ENCODE assay signal across 33 cellular contexts in genomic region chr12:75294338-75294737, GRCh38. TPM values are rescaled to one million over a fixed set of nuclear protein-coding genes. Genes with fewer than 3 reads are reported as not detected.
"Had no signal": no experiment of that assay in that cellular context is flagged by ENCODE, and none has a peak within 500 bp of the region (broad histone marks: within the 10 kb centered on the region; RNA-seq: fewer than 3 reads in every experiment).

No MANE protein-coding gene starts in this region.

- H3K36me3 Mint-ChIP-seq: natural killer cell had no signal

- H3K4me3 ChIP-seq: colonic mucosa, esophagus muscularis mucosa, gastroesophageal sphincter, heart left ventricle, hepatocyte, lower lobe of right lung, prostate gland, right atrium auricular region, smooth muscle cell, suprapubic skin, transverse colon, upper lobe of right lung, uterus had no signal

- H3K36me3 ChIP-seq: colonic mucosa, esophagus muscularis mucosa, lower lobe of right lung, neutrophil, prostate gland, right atrium auricular region, suprapubic skin, transverse colon, upper lobe of right lung, uterus had no signal

- H3K79me2 ChIP-seq: hepatocyte, parathyroid adenoma had no signal

- ATAC-seq: foreskin keratinocyte; gastroesophageal sphincter; heart left ventricle; left ventricle myocardium superior; lower lobe of right lung; natural killer cell; sciatic nerve; stimulated activated naive CD8-positive, alpha-beta T cell treated with anti-CD3 and anti-CD28 coated beads, Interleukin-15, amount 100 ng/mL, for 72 hours; upper lobe of right lung had no signal

- H3K9me3 ChIP-seq: colonic mucosa, esophagus muscularis mucosa, gastroesophageal sphincter, heart left ventricle, lower lobe of right lung, neutrophil, prostate gland, right atrium auricular region, suprapubic skin, transverse colon, upper lobe of right lung, uterus had no signal

- H3K27ac Mint-ChIP-seq: dendritic cell treated with granulocyte-macrophage colony-stimulating factor and Interleukin-4, amounts not matched to agents 40 ng/mL and 50 ng/mL, for 4 days; endodermal cell; natural killer cell had no signal

- H3K4me2 ChIP-seq: hepatocyte, smooth muscle cell had no signal

- H3K4me1 ChIP-seq: colonic mucosa, esophagus muscularis mucosa, foreskin keratinocyte, gastroesophageal sphincter, heart left ventricle, lower lobe of right lung, parathyroid adenoma, prostate gland, right atrium auricular region, suprapubic skin, transverse colon, upper lobe of right lung, uterus had no signal

- H3K27ac ChIP-seq: colonic mucosa, epithelial cell of prostate, esophagus muscularis mucosa, foreskin keratinocyte, gastroesophageal sphincter, heart left ventricle, hepatocyte, lower lobe of right lung, neutrophil, parathyroid adenoma, prostate gland, right atrium auricular region, suprapubic skin, transverse colon, upper lobe of right lung, uterus had no signal

- H3K4me1 Mint-ChIP-seq: natural killer cell; stimulated activated naive CD8-positive, alpha-beta T cell treated with anti-CD3 and anti-CD28 coated beads, Interleukin-15, amount 100 ng/mL, for 72 hours had no signal

- H3K9me3 Mint-ChIP-seq: dendritic cell treated with granulocyte-macrophage colony-stimulating factor and Interleukin-4, amounts not matched to agents 40 ng/mL and 50 ng/mL, for 4 days; endodermal cell; natural killer cell; neural crest cell; stimulated activated naive CD8-positive, alpha-beta T cell treated with anti-CD3 and anti-CD28 coated beads, Interleukin-15, amount 100 ng/mL, for 72 hours had no signal

- DNase-seq: colonic mucosa; effector CD8-positive, alpha-beta T cell; endodermal cell; foreskin keratinocyte; heart left ventricle; left ventricle myocardium superior; lower lobe of right lung; natural killer cell; stimulated activated CD4-positive, alpha-beta T cell treated with anti-CD3 and anti-CD28 coated beads, Interleukin-12 subunit alpha, Interleukin-12 subunit beta, amount 100 ng/mL, for 4 hours; stimulated activated CD4-positive, alpha-beta T cell treated with anti-CD3 and anti-CD28 coated beads, Interleukin-1b, Interleukin-23, amount 100 ng/mL, for 48 hours; stimulated activated CD4-positive, alpha-beta T cell treated with anti-CD3 and anti-CD28 coated beads, Interleukin-4, amount 100 ng/mL, for 1 hour; stimulated activated CD8-positive, alpha-beta memory T cell treated with anti-CD3 and anti-CD28 coated beads, Interleukin-4, amount 100 ng/mL, for 48 hours; stimulated activated naive CD4-positive, alpha-beta T cell; stimulated activated naive CD8-positive, alpha-beta T cell treated with anti-CD3 and anti-CD28 coated beads, Interleukin-15, amount 100 ng/mL, for 72 hours; transverse colon; upper lobe of right lung; uterus had no signal

- H3K4me3 Mint-ChIP-seq: dendritic cell treated with granulocyte-macrophage colony-stimulating factor and Interleukin-4, amounts not matched to agents 40 ng/mL and 50 ng/mL, for 4 days; endodermal cell; natural killer cell; neural crest cell; stimulated activated naive CD8-positive, alpha-beta T cell treated with anti-CD3 and anti-CD28 coated beads, Interleukin-15, amount 100 ng/mL, for 72 hours had no signal

- H2AFZ ChIP-seq: hepatocyte, parathyroid adenoma had no signal

- H3K27me3 Mint-ChIP-seq: dendritic cell treated with granulocyte-macrophage colony-stimulating factor and Interleukin-4, amounts not matched to agents 40 ng/mL and 50 ng/mL, for 4 days; stimulated activated naive CD8-positive, alpha-beta T cell treated with anti-CD3 and anti-CD28 coated beads, Interleukin-15, amount 100 ng/mL, for 72 hours had no signal

- H3K27me3 ChIP-seq: colonic mucosa, esophagus muscularis mucosa, foreskin keratinocyte, gastroesophageal sphincter, heart left ventricle, hepatocyte, neutrophil, right atrium auricular region, suprapubic skin, transverse colon, upper lobe of right lung, uterus had no signal

RNA-seq across cellular contexts. Expression of gene GLIPR1L1, which starts 40.1 kb away (rescaled TPM):
- total RNA-seq: colonic mucosa, esophagus muscularis mucosa, fibroblast of lung, foreskin keratinocyte, gastroesophageal sphincter, heart left ventricle, hepatocyte, left ventricle myocardium superior, lower lobe of right lung, mononuclear cell, natural killer cell, neural crest cell, omental fat pad, right atrium auricular region, sciatic nerve, smooth muscle cell, suprapubic skin, transverse colon, upper lobe of right lung, uterus had no signal
